ENCODE assay signal across 8 cellular contexts in the genomic region with DNA sequence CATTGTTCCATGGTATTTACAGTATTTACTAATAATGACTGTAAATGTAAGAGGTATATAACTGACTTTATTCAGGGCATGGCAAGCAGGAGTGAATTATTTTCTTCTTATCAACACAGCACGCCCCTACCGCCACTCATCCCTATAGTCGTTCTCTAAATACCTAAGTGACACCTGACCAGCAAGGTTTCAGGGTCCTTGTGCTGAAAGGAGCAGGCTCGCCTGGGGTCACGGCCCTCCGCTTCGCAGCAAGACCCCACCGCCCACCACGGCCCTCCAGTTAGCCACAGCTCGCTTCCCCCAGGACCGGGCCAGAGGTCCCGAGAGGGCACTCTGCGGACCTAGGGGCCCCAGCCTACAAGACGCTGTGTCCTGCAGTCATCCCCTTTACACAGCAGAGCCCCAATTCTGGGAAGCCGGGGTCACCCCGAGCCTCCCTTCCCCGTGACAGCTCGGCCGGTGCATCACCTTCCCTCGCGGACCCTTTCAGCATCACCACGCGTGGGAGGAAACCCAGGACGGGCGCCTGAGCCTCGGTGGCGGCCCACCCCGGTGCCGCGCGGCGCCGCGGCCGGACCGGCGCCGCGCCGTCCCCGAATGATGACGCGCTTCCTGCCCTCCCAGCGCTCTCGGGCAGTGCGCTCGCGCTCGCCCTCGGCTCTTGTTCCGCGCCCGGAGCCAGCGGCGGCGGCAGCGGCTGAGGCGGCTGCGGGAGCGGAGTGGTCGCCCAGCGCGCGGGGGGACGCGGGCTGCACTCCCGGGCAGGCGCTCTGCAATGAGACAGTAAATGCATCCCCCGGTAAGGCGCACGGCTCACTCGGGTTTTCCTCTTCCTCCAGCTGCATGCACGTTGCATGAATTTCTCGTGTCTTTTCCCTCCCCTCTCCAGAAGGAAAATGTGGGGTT. TPM values are rescaled to one million over a fixed set of nuclear protein-coding genes. Genes with fewer than 3 reads are reported as not detected.
DNase-seq lines count a peak whose midpoint lies in the region; ATAC-seq and TF ChIP-seq lines count a peak whose summit lies in the region.

A gene (plus strand): TSS at position 664 of the 906 bp plus-strand sequence.

- no peaks in the 10 kb centered on the region for H3K27me3 ChIP-seq in adrenal gland
- no peaks in the 10 kb centered on the region for H3K27me3 ChIP-seq in aorta (ENCODE audit: control insufficient read depth in 1 of 2, insufficient read depth in 2 of 2, low read length in 1 of 2)

- TF ChIP-seq POLR2A in adrenal gland (IDR thresholded peaks at IDR 0.05): peak; percentile 77 to 85

- H3K27ac ChIP-seq in adrenal gland: peak within 1 kb of the TSS in 4 of 5 donors; percentile 39 to 83 (median 64)
- peak within 1 kb of the TSS; percentile 36 to 41 for H3K27ac ChIP-seq in aorta (ENCODE audit: low read depth in 1 of 2, low read length in 2 of 2)

- intact Hi-C loops in adrenal gland (cut with DNase I): loop anchor here in 1 of 2 donors (5.0 kb wide), 1 partner anchor 352 kb away; no protein-coding TSS in a partner anchor
- intact Hi-C loops in left cardiac atrium (cut with DNase I): loop anchor here in 1 of 2 donors (5.0 to 10.0 kb wide), 5 partner anchors 67 to 352 kb away; no protein-coding TSS in a partner anchor
- intact Hi-C loops in posterior cingulate gyrus (cut with DNase I): loop anchor here (2.0 to 10.0 kb wide), 3 partner anchors 159 to 352 kb away; no protein-coding TSS in a partner anchor
- intact Hi-C loops in aorta (cut with DNase I): loop anchor here (2.0 to 10.0 kb wide), 7 partner anchors 37 to 355 kb away; no protein-coding TSS in a partner anchor

- ATAC-seq in GM21786 (IDR thresholded peaks at IDR 0.05; ENCODE audit: unreplicated experiment) (peak; percentile 70), left cardiac atrium (peak; percentile 92 to 93), aorta (ENCODE audit: low FRiP score) (peak; percentile 92)

- H3K36me3 ChIP-seq in adrenal gland (replicated peaks in 1 of 2): no peaks in the 10 kb centered on the region
- no peaks in the 10 kb centered on the region for H3K36me3 ChIP-seq in aorta (ENCODE audit: control insufficient read depth in 1 of 2, insufficient read depth in 2 of 2, low read length in 1 of 2)

- H3K9me3 ChIP-seq in adrenal gland (replicated peaks in 1 of 3) (no peaks in the 10 kb centered on the region), aorta (ENCODE audit: control insufficient read depth, low read length) (no peaks in the 10 kb centered on the region)

- no peak for TF ChIP-seq CTCF in adrenal gland (IDR thresholded peaks at IDR 0.05)

- H3K4me1 ChIP-seq in adrenal gland (replicated peaks in 1 of 2) (peaks cover 12 to 13% of the 10 kb centered on the region in 2 donors), aorta (ENCODE audit: control insufficient read depth in 1 of 2, insufficient read depth in 2 of 2, low read length in 2 of 2) (peaks cover 0 to 2% of the 10 kb centered on the region in 2 donors)

- 0% methylated on average over 13 to 74 of the region's 74 CpGs for WGBS in adrenal gland, 4 donors
- 0 to 1% methylated on average over 62 to 74 of the region's 74 CpGs for WGBS in aorta, 2 donors

- peak; percentile 24 for DNase-seq in GM04503 (ENCODE audit: low read depth)
- DNase-seq in KG1 (lab: John Stamatoyannopoulos, UW): peak; percentile 57
- DNase-seq in SW 1271 (lab: John Stamatoyannopoulos, UW): peak; percentile 63
- peak; percentile 49 to 70 (median 65) for DNase-seq in adrenal gland
- peak; percentile 77 for DNase-seq in left cardiac atrium
- peak; percentile 54 to 95 (median 68) for DNase-seq in posterior cingulate gyrus
- DNase-seq in aorta: peak; percentile 81 to 91

- peak within 1 kb of the TSS; percentile 82 to 96 (median 88) for H3K4me3 ChIP-seq in adrenal gland
- peak within 1 kb of the TSS; percentile 55 to 85 for H3K4me3 ChIP-seq in aorta (ENCODE audit: low read length in 2 of 2)

RNA-seq across cellular contexts. Expression of the gene that starts here (rescaled TPM):
- 10 to 100 TPM in 3 of 8 donors, 1 to 10 TPM in 5; 7.0 to 14.3 (median 9.2) TPM for total RNA-seq in adrenal gland
- 1 to 10 TPM; 2.8 to 7.6 (median 5.4) TPM for polyA plus RNA-seq in adrenal gland
- total RNA-seq in left cardiac atrium: 10 to 100 TPM; 26.0 to 36.4 TPM
- total RNA-seq in aorta: 10 to 100 TPM; 41.0 to 44.8 TPM
- polyA plus RNA-seq in aorta: 10 to 100 TPM in 1 of 2 donors, 1 to 10 TPM in 1; 4.9 to 18.3 TPM

Comparison
In these comparisons a context has a peak if more than half of its experiments do, and no peak if none do; other contexts are left out.
1. Peak in every context shown above with its lines: DNase-seq, ATAC-seq, H3K4me3 ChIP-seq and H3K27ac ChIP-seq.
2. DNase-seq: peak in every context shown above with its lines; median percentile 86 in aorta; 77 in left cardiac atrium; 68 in posterior cingulate gyrus; 65 in adrenal gland; 63 in SW 1271; 57 in KG1; 24 in GM04503.